In genomic region chr7:26278769-26279168, GRCh38 we compare ENCODE assay signal across 8 cellular contexts. TPM values are rescaled to one million over a fixed set of nuclear protein-coding genes. Genes with fewer than 3 reads are reported as not detected.
DNase-seq lines count a peak whose midpoint lies in the region; ATAC-seq and TF ChIP-seq lines count a peak whose summit lies in the region.

No MANE protein-coding gene starts in this region.

- no peaks in the 10 kb centered on the region for H3K4me1 ChIP-seq in cardiac muscle cell (ENCODE audit: low read depth)
- H3K4me1 ChIP-seq in heart left ventricle = peaks cover 0 to 5% (median 0%) of the 10 kb centered on the region in 12 donors
- H3K4me1 ChIP-seq in uterus = no peaks in the 10 kb centered on the region

- WGBS in heart left ventricle, 4 donors = 0 to 39% (median 25%) methylated on average over 1 of the region's 1 CpG

- DNase-seq in cardiac muscle cell (ENCODE audit: low read depth in 1 of 2, low spot score in 1 of 2) (peak in 1 of 2 donors; percentile 16), heart left ventricle (no peak), NCI-H460 (ENCODE audit: extremely low read depth, low read depth) (peak; percentile 31), choroid plexus epithelial cell (ENCODE audit: low read depth) (peak; percentile 23), uterus (no peak), hippocampal formation (lab: John Stamatoyannopoulos, UW) (no peak), Right ventricle myocardium inferior (ENCODE audit: missing footprints) (no peak)

- H3K4me3 ChIP-seq in cardiac muscle cell (no peak overlapping the region), heart left ventricle (no peak overlapping the region), choroid plexus epithelial cell (ENCODE audit: low read depth, low read length) (no peak overlapping the region), uterus (no peak overlapping the region)

- no peak overlapping the region for H3K27ac ChIP-seq in cardiac muscle cell
- H3K27ac ChIP-seq in heart left ventricle = no peak overlapping the region
- H3K27ac ChIP-seq in uterus = no peak overlapping the region

- no peaks in the 10 kb centered on the region for H3K9me3 ChIP-seq in cardiac muscle cell (ENCODE audit: low read depth)
- H3K9me3 ChIP-seq in heart left ventricle = no peaks in the 10 kb centered on the region
- no peaks in the 10 kb centered on the region for H3K9me3 ChIP-seq in uterus

- H3K27me3 ChIP-seq in cardiac muscle cell = no peaks in the 10 kb centered on the region
- no peaks in the 10 kb centered on the region for H3K27me3 ChIP-seq in heart left ventricle
- no peaks in the 10 kb centered on the region for H3K27me3 ChIP-seq in uterus

- intact Hi-C loops in heart left ventricle (cut with DNase I) (no loop called here), uterus (cut with DNase I; ENCODE audit: low total_unique reads) (no loop called here), Right ventricle myocardium inferior (cut with DNase I) (no loop called here)

- TF ChIP-seq POLR2A in heart left ventricle (IDR thresholded peaks at IDR 0.05) (no peak), uterus (IDR thresholded peaks at IDR 0.05) (no peak)

- ATAC-seq in heart left ventricle (no peak), GM21423 (IDR thresholded peaks at IDR 0.05; ENCODE audit: unreplicated experiment) (no peak), Right ventricle myocardium inferior (no peak)

- H3K36me3 ChIP-seq in cardiac muscle cell (no peaks in the 10 kb centered on the region), heart left ventricle (no peaks in the 10 kb centered on the region), uterus (no peaks in the 10 kb centered on the region)

- TF ChIP-seq CTCF in cardiac muscle cell (IDR thresholded peaks at IDR 0.05; ENCODE audit: low read depth, low read length) = peak; percentile 12
- peak in 2 of 12 donors; percentile 25 to 26 for TF ChIP-seq CTCF in heart left ventricle (IDR thresholded peaks at IDR 0.05)
- peak; percentile 18 for TF ChIP-seq CTCF in choroid plexus epithelial cell (conservative IDR thresholded peaks at IDR 0.05; ENCODE audit: low read depth, low read length)
- TF ChIP-seq CTCF in uterus (IDR thresholded peaks at IDR 0.05) = peak in 3 of 4 experiments; percentile 20 to 29 (median 21)

RNA-seq across cellular contexts. Expression of gene SNX10, which starts 12.9 kb away (rescaled TPM):
- total RNA-seq in cardiac muscle cell (3.3 and 5.0 TPM in 2 replicates), heart left ventricle (10 to 100 TPM in 1 of 9 donors, 1 to 10 TPM in 5, under 1 TPM in 3; 0.36 to 22.1 (median 1.2) TPM), uterus (10 to 100 TPM in 2 of 4 donors, 1 to 10 TPM in 2; 7.7 to 16.8 (median 9.7) TPM), Right ventricle myocardium inferior (1.9 TPM)
- polyA plus RNA-seq in cardiac muscle cell (9.3 and 11.6 TPM in 2 replicates), heart left ventricle (under 1 TPM; 0.38 to 0.82 TPM)
- total RNA-seq in NCI-H460 (2014; rRNA removed; shearing (Covaris generic)) = 16.0 and 18.3 TPM in 2 replicates
- 14.9 and 16.5 TPM in 2 replicates for polyA plus RNA-seq in NCI-H460 (2014; cell fraction: nucleus; rRNA removed)

Comparison
In these comparisons a context has a peak if more than half of its experiments do, and no peak if none do; other contexts are left out.
1. DNase-seq: peak in NCI-H460 (single experiment) and choroid plexus epithelial cell (single experiment); none in heart left ventricle (0 of 5), uterus (0 of 2), hippocampal formation (0 of 2) and Right ventricle myocardium inferior (single experiment).